31 cellular contexts compared by ENCODE assay signal in genomic region chr6:84057908-84058307, GRCh38. TPM values are rescaled to one million over a fixed set of nuclear protein-coding genes. Genes with fewer than 3 reads are reported as not detected.
"Had no signal": no experiment of that assay in that cellular context is flagged by ENCODE, and none has a peak within 500 bp of the region (broad histone marks: within the 10 kb centered on the region; RNA-seq: fewer than 3 reads in every experiment).

No MANE protein-coding gene starts in this region.

- H3K27me3 ChIP-seq: adrenal gland, ascending aorta, esophagus muscularis mucosa, foreskin keratinocyte, gastrocnemius medialis had no signal

- H3K27ac ChIP-seq: esophagus muscularis mucosa, foreskin keratinocyte, gastrocnemius medialis, heart left ventricle had no signal

- H3K9me3 ChIP-seq: adrenal gland, ascending aorta, esophagus muscularis mucosa, gastrocnemius medialis, heart left ventricle had no signal

- DNase-seq: activated CD4-positive, alpha-beta memory T cell treated with anti-CD3 and anti-CD28 coated beads for 36 hours; activated CD4-positive, alpha-beta T cell treated with anti-CD3 and anti-CD28 coated beads for 36 hours; activated CD4-positive, alpha-beta T cell treated with anti-CD3 and anti-CD28 coated beads, Interleukin-2, amount 10 ng/mL, durations not matched to agents 24 days and 14 days; activated CD4-positive, CD25-positive, alpha-beta regulatory T cell; activated CD4-positive, CD25-positive, alpha-beta regulatory T cell treated with anti-CD3 and anti-CD28 coated beads, Interleukin-2, amount 50 U/mL, for 72 hours; activated CD8-positive, alpha-beta memory T cell treated with anti-CD3 and anti-CD28 coated beads, Interleukin-2, amount 10 ng/mL, durations not matched to agents 7 days and 5 days; activated CD8-positive, alpha-beta memory T cell treated with anti-CD3 and anti-CD28 coated beads, Interleukin-2, amount 50 U/mL, for 4 hours; activated CD8-positive, alpha-beta T cell treated with anti-CD3 and anti-CD28 coated beads, Interleukin-2, amount 10 ng/mL, durations not matched to agents 7 days and 5 days; activated effector memory CD4-positive, alpha-beta T cell treated with anti-CD3 and anti-CD28 coated beads, Interleukin-2, amount 50 U/mL, for 16 hours; activated naive CD4-positive, alpha-beta T cell treated with anti-CD3 and anti-CD28 coated beads for 36 hours; activated naive CD8-positive, alpha-beta T cell treated with anti-CD3 and anti-CD28 coated beads for 36 hours; activated naive CD8-positive, alpha-beta T cell treated with anti-CD3 and anti-CD28 coated beads, Interleukin-2, amount 50 U/mL, for 24 hours; activated T-cell treated with anti-CD3 and anti-CD28 coated beads, Interleukin-2, amount 50 U/mL, for 1 hour; activated T-cell treated with anti-CD3 and anti-CD28 coated beads, Interleukin-2, amount 50 U/mL, for 48 hours; adrenal gland; amygdala; caudate nucleus; cortex of kidney; dermis blood vessel endothelial cell; effector CD4-positive, alpha-beta T cell; effector memory CD8-positive, alpha-beta T cell; erythroblast; foreskin keratinocyte; gastrocnemius medialis; glutamatergic neuron; heart left ventricle; T-helper 2 cell had no signal

- H3K36me3 ChIP-seq: adrenal gland, esophagus muscularis mucosa, gastrocnemius medialis, heart left ventricle had no signal

- H3K4me3 ChIP-seq: adrenal gland, ascending aorta, esophagus muscularis mucosa, gastrocnemius medialis, heart left ventricle had no signal

- H3K4me1 ChIP-seq: esophagus muscularis mucosa, foreskin keratinocyte, gastrocnemius medialis had no signal

RNA-seq across cellular contexts. Expression of gene MRAP2, which starts 24.3 kb away (rescaled TPM):
- total RNA-seq: activated CD4-positive, alpha-beta memory T cell treated with anti-CD3 and anti-CD28 coated beads for 36 hours; activated CD4-positive, alpha-beta T cell treated with anti-CD3 and anti-CD28 coated beads for 36 hours; activated CD4-positive, alpha-beta T cell treated with anti-CD3 and anti-CD28 coated beads, Interleukin-2, amount 10 ng/mL, durations not matched to agents 24 days and 14 days; activated CD8-positive, alpha-beta memory T cell treated with anti-CD3 and anti-CD28 coated beads for 36 hours; activated CD8-positive, alpha-beta memory T cell treated with anti-CD3 and anti-CD28 coated beads, Interleukin-2, amount 10 ng/mL, durations not matched to agents 7 days and 5 days; activated CD8-positive, alpha-beta T cell treated with anti-CD3 and anti-CD28 coated beads, Interleukin-2, amount 10 ng/mL, durations not matched to agents 7 days and 5 days; activated naive CD4-positive, alpha-beta T cell treated with anti-CD3 and anti-CD28 coated beads for 36 hours; activated naive CD8-positive, alpha-beta T cell treated with anti-CD3 and anti-CD28 coated beads for 36 hours; activated T-helper 1 cell treated with anti-CD3 and anti-CD28 coated beads, Interleukin-12 subunit alpha, Interleukin-12 subunit beta, Interleukin-2, Interleukin-4 antibody, amounts not matched to agents 30 ng/mL and 10 ng/mL and 1 ng/mL, durations not matched to agents 14 hours and 24 hours and 36 hours had no signal
